In the genomic region with DNA sequence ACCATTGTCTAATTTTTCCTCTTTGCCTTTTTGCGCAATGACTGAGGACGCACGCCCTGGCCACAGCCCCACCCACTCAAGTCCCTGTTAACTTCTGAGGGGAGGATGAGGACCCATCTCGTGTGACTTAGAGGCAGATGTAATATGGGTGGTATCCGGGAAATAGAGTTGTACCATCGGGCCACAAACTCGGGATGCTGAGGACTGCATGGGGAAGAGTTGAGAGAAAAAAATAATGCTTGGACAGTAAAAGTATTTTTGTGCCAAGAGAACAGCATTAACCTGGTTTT, we compare ENCODE assay signal across 8 cellular contexts. TPM values are rescaled to one million over a fixed set of nuclear protein-coding genes. Genes with fewer than 3 reads are reported as not detected.
DNase-seq lines count a peak whose midpoint lies in the region; ATAC-seq, FAIRE-seq and TF ChIP-seq lines count a peak whose summit lies in the region.

No MANE protein-coding gene starts in this region.

- H3K4me3 ChIP-seq in thymus (ENCODE audit: low read length) = peak overlapping the region; percentile 92

- peaks cover 35% of the 10 kb centered on the region for H3K4me1 Mint-ChIP-seq in HFFc6 (ENCODE audit: low read depth)
- H3K4me1 Mint-ChIP-seq in activated CD4-positive, alpha-beta memory T cell treated with anti-CD3 and anti-CD28 coated beads, Interleukin-2, amount 10 ng/mL, durations not matched to agents 7 days and 5 days = peaks cover 40% of the 10 kb centered on the region
- H3K4me1 Mint-ChIP-seq in immature natural killer cell = peaks cover 36 to 45% of the 10 kb centered on the region in 2 donors

- H3K36me3 Mint-ChIP-seq in HFFc6 (ENCODE audit: low read depth) (peaks cover 19% of the 10 kb centered on the region), immature natural killer cell (no peaks in the 10 kb centered on the region)
- peaks cover 42% of the 10 kb centered on the region for H3K36me3 Mint-ChIP-seq in activated CD4-positive, alpha-beta memory T cell treated with anti-CD3 and anti-CD28 coated beads, Interleukin-2, amount 10 ng/mL, durations not matched to agents 7 days and 5 days (ENCODE audit: low read depth)

- POLR2A ChIA-PET in activated CD4-positive, alpha-beta memory T cell treated with anti-CD3 and anti-CD28 coated beads, Interleukin-2, amount 10 ng/mL, durations not matched to agents 7 days and 5 days (lab: Charles Lee) = interaction anchor here (0.7 to 5.6 kb wide), 22 partner anchors 8 to 239 kb away, joined by 3 to 100 read pairs (median 6); a partner anchor contains a TSS

- no peaks in the 10 kb centered on the region for H3K27me3 ChIP-seq in thymus (ENCODE audit: control insufficient read depth, insufficient read depth)

- H3K4me3 Mint-ChIP-seq in HFFc6 (peak overlapping the region; percentile 100), immature natural killer cell (peak overlapping the region; percentile 93 to 98 (median 98))
- H3K4me3 Mint-ChIP-seq in activated CD4-positive, alpha-beta memory T cell treated with anti-CD3 and anti-CD28 coated beads, Interleukin-2, amount 10 ng/mL, durations not matched to agents 7 days and 5 days = peak overlapping the region; percentile 94

- DNase-seq in HFFc6 (no peak), immature natural killer cell (no peak), urothelium cell line (ENCODE audit: low spot score) (no peak), mesenteric fat pad (ENCODE audit: low spot score) (no peak)
- DNase-seq in activated CD4-positive, alpha-beta memory T cell treated with anti-CD3 and anti-CD28 coated beads, Interleukin-2, amount 10 ng/mL, durations not matched to agents 7 days and 5 days = no peak

- H3K27me3 Mint-ChIP-seq in HFFc6 (ENCODE audit: insufficient read depth) (peaks cover 4% of the 10 kb centered on the region), immature natural killer cell (ENCODE audit: low read depth in 3 of 3) (peaks cover 13 to 14% (median 14%) of the 10 kb centered on the region in 3 donors)
- H3K27me3 Mint-ChIP-seq in activated CD4-positive, alpha-beta memory T cell treated with anti-CD3 and anti-CD28 coated beads, Interleukin-2, amount 10 ng/mL, durations not matched to agents 7 days and 5 days = no peaks in the 10 kb centered on the region

- H3K27ac ChIP-seq in 22Rv1 (peak overlapping the region; percentile 82), thymus (ENCODE audit: low read depth) (peak overlapping the region; percentile 90)

- no peaks in the 10 kb centered on the region for H3K36me3 ChIP-seq in thymus (ENCODE audit: control insufficient read depth, insufficient read depth)

- CTCF ChIA-PET in activated CD4-positive, alpha-beta memory T cell treated with anti-CD3 and anti-CD28 coated beads, Interleukin-2, amount 10 ng/mL, durations not matched to agents 7 days and 5 days (lab: Charles Lee) = interaction anchor here (0.9 to 9.7 kb wide), 5 partner anchors 33 to 222 kb away, joined by 3 to 62 read pairs (median 31); a partner anchor contains a TSS

- peak overlapping the region; percentile 99 for H3K27ac Mint-ChIP-seq in HFFc6
- peak overlapping the region; percentile 93 for H3K27ac Mint-ChIP-seq in activated CD4-positive, alpha-beta memory T cell treated with anti-CD3 and anti-CD28 coated beads, Interleukin-2, amount 10 ng/mL, durations not matched to agents 7 days and 5 days
- H3K27ac Mint-ChIP-seq in immature natural killer cell = peak overlapping the region; percentile 90 to 99 (median 96)

- no peaks in the 10 kb centered on the region for H3K9me3 ChIP-seq in thymus (ENCODE audit: control insufficient read depth)

- H3K4me1 ChIP-seq in thymus (ENCODE audit: control insufficient read depth, insufficient read depth, low read length) = peaks cover 6% of the 10 kb centered on the region

- H3K9me3 Mint-ChIP-seq in HFFc6 (peaks cover 7% of the 10 kb centered on the region), immature natural killer cell (no peaks in the 10 kb centered on the region)
- H3K9me3 Mint-ChIP-seq in activated CD4-positive, alpha-beta memory T cell treated with anti-CD3 and anti-CD28 coated beads, Interleukin-2, amount 10 ng/mL, durations not matched to agents 7 days and 5 days = peaks cover 4% of the 10 kb centered on the region

- no peak for ATAC-seq in GM21786 (IDR thresholded peaks at IDR 0.05; ENCODE audit: unreplicated experiment)

- 69% methylated on average over 7 of the region's 7 CpGs for WGBS in thymus

- FAIRE-seq in urothelium cell line (lab: Jason Lieb, UNC) = no peak

- no peak for TF ChIP-seq CTCF in 22Rv1 (IDR thresholded peaks at IDR 0.05)
- no peak for TF ChIP-seq CTCF in HFFc6 (IDR thresholded peaks at IDR 0.05)

RNA-seq across cellular contexts. Expression of a gene that starts 0.3 kb away (rescaled TPM):
- 1 to 10 TPM in 1 of 6 experiments, under 1 TPM in 5; 0.55 to 1.1 (median 0.77) TPM for total RNA-seq in HFFc6 (2021; fragmentation: NEBNext Ultra II Directional; extraction: Animal tissue kit (Norgen Biotek cat#: 25700))
- total RNA-seq in activated CD4-positive, alpha-beta memory T cell treated with anti-CD3 and anti-CD28 coated beads, Interleukin-2, amount 10 ng/mL, durations not matched to agents 7 days and 5 days = 1 to 10 TPM; 1.1 to 2.0 TPM
- 1 to 10 TPM in 1 of 3 donors, under 1 TPM in 1, not detected in 1; 0.93 to 1.0 TPM for polyA plus RNA-seq in immature natural killer cell
- polyA plus RNA-seq in thymus = 0.87 TPM
- 0.90 TPM for total RNA-seq in mesenteric fat pad

RNA-seq across cellular contexts. Expression of a gene that starts 0.5 kb away (rescaled TPM):
- total RNA-seq in HFFc6 (2021; fragmentation: NEBNext Ultra II Directional; extraction: Animal tissue kit (Norgen Biotek cat#: 25700)) = 100 to 1,000 TPM in 5 of 6 experiments, 10 to 100 TPM in 1; 98.0 to 116 (median 110) TPM
- 100 to 1,000 TPM; 129 to 137 TPM for total RNA-seq in activated CD4-positive, alpha-beta memory T cell treated with anti-CD3 and anti-CD28 coated beads, Interleukin-2, amount 10 ng/mL, durations not matched to agents 7 days and 5 days
- 100 to 1,000 TPM; 153 to 230 (median 206) TPM for polyA plus RNA-seq in immature natural killer cell
- polyA plus RNA-seq in thymus = 320 TPM
- 110 TPM for total RNA-seq in mesenteric fat pad

RNA-seq across cellular contexts. Expression of a gene that starts 33.7 kb away (rescaled TPM):
- total RNA-seq in HFFc6 (2021; fragmentation: NEBNext Ultra II Directional; extraction: Animal tissue kit (Norgen Biotek cat#: 25700)) = 10 to 100 TPM; 16.4 to 25.2 (median 18.0) TPM
- total RNA-seq in activated CD4-positive, alpha-beta memory T cell treated with anti-CD3 and anti-CD28 coated beads, Interleukin-2, amount 10 ng/mL, durations not matched to agents 7 days and 5 days = 10 to 100 TPM; 14.7 to 16.7 TPM
- polyA plus RNA-seq in immature natural killer cell (1 to 10 TPM; 4.2 to 5.6 (median 4.4) TPM), thymus (10.2 TPM)
- total RNA-seq in mesenteric fat pad = 6.6 TPM

RNA-seq across cellular contexts. Expression of a gene that starts 34.3 kb away (rescaled TPM):
- total RNA-seq in HFFc6 (2021; fragmentation: NEBNext Ultra II Directional; extraction: Animal tissue kit (Norgen Biotek cat#: 25700)) = 10 to 100 TPM; 22.9 to 30.4 (median 25.1) TPM
- total RNA-seq in activated CD4-positive, alpha-beta memory T cell treated with anti-CD3 and anti-CD28 coated beads, Interleukin-2, amount 10 ng/mL, durations not matched to agents 7 days and 5 days = 10 to 100 TPM; 18.9 to 21.6 TPM
- 10 to 100 TPM; 23.6 to 43.5 (median 29.9) TPM for polyA plus RNA-seq in immature natural killer cell
- 25.1 TPM for polyA plus RNA-seq in thymus
- total RNA-seq in mesenteric fat pad = 24.1 TPM

RNA-seq across cellular contexts. Expression of a gene that starts 52.3 kb away (rescaled TPM):
- 100 to 1,000 TPM; 301 to 338 (median 317) TPM for total RNA-seq in HFFc6 (2021; fragmentation: NEBNext Ultra II Directional; extraction: Animal tissue kit (Norgen Biotek cat#: 25700))
- 100 to 1,000 TPM; 460 to 466 TPM for total RNA-seq in activated CD4-positive, alpha-beta memory T cell treated with anti-CD3 and anti-CD28 coated beads, Interleukin-2, amount 10 ng/mL, durations not matched to agents 7 days and 5 days
- 1,000 to 10,000 TPM in 2 of 3 donors, 100 to 1,000 TPM in 1; 882 to 1,121 (median 1,023) TPM for polyA plus RNA-seq in immature natural killer cell
- polyA plus RNA-seq in thymus = 628 TPM
- 187 TPM for total RNA-seq in mesenteric fat pad
